ENCODE assay signal across 2 cellular contexts in genomic region chr1:168550971-168551370, GRCh38.
TF ChIP-seq lines count a peak whose summit lies in the region.

No MANE protein-coding gene starts in this region.

TF ChIP-seq in A549, 52 proteins besides CTCF, POLR2A, EP300 and RAD21 (continued from another document):
- TF ChIP-seq ZSCAN20 (CRISPR knock-in tag; IDR thresholded peaks at IDR 0.05) = no peak
- TF ChIP-seq TFCP2L1 (CRISPR knock-in tag; IDR thresholded peaks at IDR 0.05) = no peak
- TF ChIP-seq POLR2AphosphoS2 (conservative IDR thresholded peaks at IDR 0.05; ENCODE audit: low read length) = no peak
TF ChIP-seq in A549: peak in this region for 0.

TF ChIP-seq in HepG2, 621 proteins besides CTCF, POLR2A, EP300 and RAD21:
- no peak for TF ChIP-seq THAP9 (CRISPR knock-in tag; IDR thresholded peaks at IDR 0.05; ENCODE audit: borderline replicate concordance)
- TF ChIP-seq BCL6 (CRISPR knock-in tag; IDR thresholded peaks at IDR 0.05) = peak; percentile 39; the same call in 1 of the 2 replicates
- TF ChIP-seq THAP11 (CRISPR knock-in tag; IDR thresholded peaks at IDR 0.05) = peak; percentile 1; the same call in 1 of the 2 replicates
TF ChIP-seq in HepG2: peak in this region for 2.
